Comparison of ENCODE assay signal across 1 cellular context in the genomic region with DNA sequence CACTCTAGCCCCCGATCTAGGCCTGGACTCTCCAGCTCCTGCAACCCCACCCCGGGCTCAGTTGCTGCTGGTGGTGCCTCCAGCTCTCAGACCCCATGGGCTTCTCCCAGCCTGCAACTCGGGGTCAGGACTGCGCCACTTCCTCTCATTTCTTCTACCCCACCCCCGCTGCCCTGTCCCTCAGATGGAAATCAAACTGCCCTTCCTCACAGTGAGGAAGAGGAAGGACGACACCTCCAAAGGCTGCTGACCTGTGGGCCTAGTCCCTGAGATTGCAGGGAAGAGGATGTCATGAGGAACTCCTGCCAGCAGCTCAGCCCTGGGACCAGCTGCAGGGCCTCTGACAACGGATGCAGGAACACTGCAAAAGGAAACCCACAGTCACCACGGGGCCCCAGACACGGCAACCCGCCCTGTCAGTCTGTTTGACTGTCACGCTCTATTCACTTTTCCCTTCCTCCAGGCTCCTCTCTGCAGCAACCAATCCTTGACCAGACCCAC.
TF ChIP-seq lines count a peak whose summit lies in the region.

No MANE protein-coding gene starts in this region.

TF ChIP-seq in H1, 55 proteins besides CTCF, POLR2A, EP300 and RAD21 (continued from another document):
- TF ChIP-seq, protein P1, sequence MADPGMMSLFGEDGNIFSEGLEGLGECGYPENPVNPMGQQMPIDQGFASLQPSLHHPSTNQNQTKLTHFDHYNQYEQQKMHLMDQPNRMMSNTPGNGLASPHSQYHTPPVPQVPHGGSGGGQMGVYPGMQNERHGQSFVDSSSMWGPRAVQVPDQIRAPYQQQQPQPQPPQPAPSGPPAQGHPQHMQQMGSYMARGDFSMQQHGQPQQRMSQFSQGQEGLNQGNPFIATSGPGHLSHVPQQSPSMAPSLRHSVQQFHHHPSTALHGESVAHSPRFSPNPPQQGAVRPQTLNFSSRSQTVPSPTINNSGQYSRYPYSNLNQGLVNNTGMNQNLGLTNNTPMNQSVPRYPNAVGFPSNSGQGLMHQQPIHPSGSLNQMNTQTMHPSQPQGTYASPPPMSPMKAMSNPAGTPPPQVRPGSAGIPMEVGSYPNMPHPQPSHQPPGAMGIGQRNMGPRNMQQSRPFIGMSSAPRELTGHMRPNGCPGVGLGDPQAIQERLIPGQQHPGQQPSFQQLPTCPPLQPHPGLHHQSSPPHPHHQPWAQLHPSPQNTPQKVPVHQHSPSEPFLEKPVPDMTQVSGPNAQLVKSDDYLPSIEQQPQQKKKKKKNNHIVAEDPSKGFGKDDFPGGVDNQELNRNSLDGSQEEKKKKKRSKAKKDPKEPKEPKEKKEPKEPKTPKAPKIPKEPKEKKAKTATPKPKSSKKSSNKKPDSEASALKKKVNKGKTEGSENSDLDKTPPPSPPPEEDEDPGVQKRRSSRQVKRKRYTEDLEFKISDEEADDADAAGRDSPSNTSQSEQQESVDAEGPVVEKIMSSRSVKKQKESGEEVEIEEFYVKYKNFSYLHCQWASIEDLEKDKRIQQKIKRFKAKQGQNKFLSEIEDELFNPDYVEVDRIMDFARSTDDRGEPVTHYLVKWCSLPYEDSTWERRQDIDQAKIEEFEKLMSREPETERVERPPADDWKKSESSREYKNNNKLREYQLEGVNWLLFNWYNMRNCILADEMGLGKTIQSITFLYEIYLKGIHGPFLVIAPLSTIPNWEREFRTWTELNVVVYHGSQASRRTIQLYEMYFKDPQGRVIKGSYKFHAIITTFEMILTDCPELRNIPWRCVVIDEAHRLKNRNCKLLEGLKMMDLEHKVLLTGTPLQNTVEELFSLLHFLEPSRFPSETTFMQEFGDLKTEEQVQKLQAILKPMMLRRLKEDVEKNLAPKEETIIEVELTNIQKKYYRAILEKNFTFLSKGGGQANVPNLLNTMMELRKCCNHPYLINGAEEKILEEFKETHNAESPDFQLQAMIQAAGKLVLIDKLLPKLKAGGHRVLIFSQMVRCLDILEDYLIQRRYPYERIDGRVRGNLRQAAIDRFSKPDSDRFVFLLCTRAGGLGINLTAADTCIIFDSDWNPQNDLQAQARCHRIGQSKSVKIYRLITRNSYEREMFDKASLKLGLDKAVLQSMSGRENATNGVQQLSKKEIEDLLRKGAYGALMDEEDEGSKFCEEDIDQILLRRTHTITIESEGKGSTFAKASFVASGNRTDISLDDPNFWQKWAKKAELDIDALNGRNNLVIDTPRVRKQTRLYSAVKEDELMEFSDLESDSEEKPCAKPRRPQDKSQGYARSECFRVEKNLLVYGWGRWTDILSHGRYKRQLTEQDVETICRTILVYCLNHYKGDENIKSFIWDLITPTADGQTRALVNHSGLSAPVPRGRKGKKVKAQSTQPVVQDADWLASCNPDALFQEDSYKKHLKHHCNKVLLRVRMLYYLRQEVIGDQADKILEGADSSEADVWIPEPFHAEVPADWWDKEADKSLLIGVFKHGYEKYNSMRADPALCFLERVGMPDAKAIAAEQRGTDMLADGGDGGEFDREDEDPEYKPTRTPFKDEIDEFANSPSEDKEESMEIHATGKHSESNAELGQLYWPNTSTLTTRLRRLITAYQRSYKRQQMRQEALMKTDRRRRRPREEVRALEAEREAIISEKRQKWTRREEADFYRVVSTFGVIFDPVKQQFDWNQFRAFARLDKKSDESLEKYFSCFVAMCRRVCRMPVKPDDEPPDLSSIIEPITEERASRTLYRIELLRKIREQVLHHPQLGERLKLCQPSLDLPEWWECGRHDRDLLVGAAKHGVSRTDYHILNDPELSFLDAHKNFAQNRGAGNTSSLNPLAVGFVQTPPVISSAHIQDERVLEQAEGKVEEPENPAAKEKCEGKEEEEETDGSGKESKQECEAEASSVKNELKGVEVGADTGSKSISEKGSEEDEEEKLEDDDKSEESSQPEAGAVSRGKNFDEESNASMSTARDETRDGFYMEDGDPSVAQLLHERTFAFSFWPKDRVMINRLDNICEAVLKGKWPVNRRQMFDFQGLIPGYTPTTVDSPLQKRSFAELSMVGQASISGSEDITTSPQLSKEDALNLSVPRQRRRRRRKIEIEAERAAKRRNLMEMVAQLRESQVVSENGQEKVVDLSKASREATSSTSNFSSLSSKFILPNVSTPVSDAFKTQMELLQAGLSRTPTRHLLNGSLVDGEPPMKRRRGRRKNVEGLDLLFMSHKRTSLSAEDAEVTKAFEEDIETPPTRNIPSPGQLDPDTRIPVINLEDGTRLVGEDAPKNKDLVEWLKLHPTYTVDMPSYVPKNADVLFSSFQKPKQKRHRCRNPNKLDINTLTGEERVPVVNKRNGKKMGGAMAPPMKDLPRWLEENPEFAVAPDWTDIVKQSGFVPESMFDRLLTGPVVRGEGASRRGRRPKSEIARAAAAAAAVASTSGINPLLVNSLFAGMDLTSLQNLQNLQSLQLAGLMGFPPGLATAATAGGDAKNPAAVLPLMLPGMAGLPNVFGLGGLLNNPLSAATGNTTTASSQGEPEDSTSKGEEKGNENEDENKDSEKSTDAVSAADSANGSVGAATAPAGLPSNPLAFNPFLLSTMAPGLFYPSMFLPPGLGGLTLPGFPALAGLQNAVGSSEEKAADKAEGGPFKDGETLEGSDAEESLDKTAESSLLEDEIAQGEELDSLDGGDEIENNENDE (IDR thresholded peaks at IDR 0.05; ENCODE audit: insufficient replicate concordance, low read length), result no peak
- TF ChIP-seq SRF (IDR thresholded peaks at IDR 0.05; ENCODE audit: low read depth, low read length), result no peak
- TF ChIP-seq NANOG (IDR thresholded peaks at IDR 0.05; ENCODE audit: insufficient read depth, low read depth, low read length, poor library complexity, severe bottlenecking), result no peak
- TF ChIP-seq, protein P2, sequence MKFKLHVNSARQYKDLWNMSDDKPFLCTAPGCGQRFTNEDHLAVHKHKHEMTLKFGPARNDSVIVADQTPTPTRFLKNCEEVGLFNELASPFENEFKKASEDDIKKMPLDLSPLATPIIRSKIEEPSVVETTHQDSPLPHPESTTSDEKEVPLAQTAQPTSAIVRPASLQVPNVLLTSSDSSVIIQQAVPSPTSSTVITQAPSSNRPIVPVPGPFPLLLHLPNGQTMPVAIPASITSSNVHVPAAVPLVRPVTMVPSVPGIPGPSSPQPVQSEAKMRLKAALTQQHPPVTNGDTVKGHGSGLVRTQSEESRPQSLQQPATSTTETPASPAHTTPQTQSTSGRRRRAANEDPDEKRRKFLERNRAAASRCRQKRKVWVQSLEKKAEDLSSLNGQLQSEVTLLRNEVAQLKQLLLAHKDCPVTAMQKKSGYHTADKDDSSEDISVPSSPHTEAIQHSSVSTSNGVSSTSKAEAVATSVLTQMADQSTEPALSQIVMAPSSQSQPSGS (IDR thresholded peaks at IDR 0.05; ENCODE audit: low read length), result no peak
- TF ChIP-seq, protein P3, sequence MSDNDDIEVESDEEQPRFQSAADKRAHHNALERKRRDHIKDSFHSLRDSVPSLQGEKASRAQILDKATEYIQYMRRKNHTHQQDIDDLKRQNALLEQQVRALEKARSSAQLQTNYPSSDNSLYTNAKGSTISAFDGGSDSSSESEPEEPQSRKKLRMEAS (IDR thresholded peaks at IDR 0.05), result no peak
- TF ChIP-seq SAP30 (IDR thresholded peaks at IDR 0.05; ENCODE audit: insufficient read depth, insufficient replicate concordance, low read length), result no peak
- no peak for TF ChIP-seq BCL11A (IDR thresholded peaks at IDR 0.05; ENCODE audit: low read depth in 2 of 2, low read length in 2 of 2)
- TF ChIP-seq RBBP5 (IDR thresholded peaks at IDR 0.05; ENCODE audit: borderline replicate concordance, low read depth, low read length), result no peak
- TF ChIP-seq JUN (IDR thresholded peaks at IDR 0.05; ENCODE audit: low read depth, low read length), result no peak
- TF ChIP-seq CBX8 (IDR thresholded peaks at IDR 0.05; ENCODE audit: borderline replicate concordance, low read depth, low read length), result no peak
- TF ChIP-seq SIRT6 (IDR thresholded peaks at IDR 0.05; ENCODE audit: low read length), result no peak
- no peak for TF ChIP-seq GTF2F1 (IDR thresholded peaks at IDR 0.05; ENCODE audit: borderline replicate concordance, low read depth, low read length)
- TF ChIP-seq FOSL1 (IDR thresholded peaks at IDR 0.05; ENCODE audit: insufficient read depth, low read depth, low read length), result no peak
- no peak for TF ChIP-seq SP4 (IDR thresholded peaks at IDR 0.05; ENCODE audit: low read length)
TF ChIP-seq in H1: peak in this region for 0.
